In the genomic region with DNA sequence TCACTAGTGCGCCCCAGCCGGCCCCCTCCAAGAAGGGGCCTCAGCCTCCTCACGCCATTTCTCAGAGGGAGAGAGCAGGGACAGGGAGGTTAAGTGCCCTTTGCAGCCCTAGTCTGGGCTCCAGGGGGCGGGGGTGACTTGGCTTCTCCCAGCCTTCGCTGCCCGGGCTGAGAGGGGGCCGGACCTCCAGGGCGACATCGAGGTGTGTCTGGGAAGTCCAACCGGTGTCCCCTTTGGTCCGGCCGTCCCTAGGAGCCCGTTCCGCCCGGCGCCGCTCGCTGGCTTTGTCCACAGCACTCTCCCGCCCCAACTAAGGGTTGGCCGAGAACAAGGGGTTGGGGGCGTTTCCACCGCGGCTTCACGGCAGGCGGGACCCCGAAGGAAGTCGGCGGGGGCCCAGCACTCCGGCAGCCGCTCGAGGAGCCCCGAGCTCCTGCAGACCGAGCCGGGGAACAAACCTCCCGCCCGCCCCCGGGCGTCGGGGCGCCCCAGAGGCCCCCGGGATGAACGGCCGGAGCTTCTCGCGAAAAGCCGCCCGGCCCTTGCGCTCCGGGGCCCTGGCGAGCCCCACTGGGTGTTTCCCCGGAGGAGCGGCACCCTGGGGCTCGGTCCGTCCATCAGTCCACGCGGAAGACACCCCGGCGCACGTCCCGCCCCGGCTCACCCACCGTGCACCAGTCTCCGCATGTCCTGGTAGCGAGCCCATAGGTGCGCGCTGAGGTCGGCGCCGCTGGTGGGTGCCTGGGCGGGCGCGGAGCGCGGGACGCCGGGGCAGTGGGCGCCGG, we compare ENCODE assay signal across 8 cellular contexts. TPM values are rescaled to one million over a fixed set of nuclear protein-coding genes. Genes with fewer than 3 reads are reported as not detected.
A peak's percentile ranks its signal among the peaks of the same experiment; 100 is the strongest.
DNase-seq lines count a peak whose midpoint lies in the region; ATAC-seq and TF ChIP-seq lines count a peak whose summit lies in the region.

No MANE protein-coding gene starts in this region.

- DNase-seq in GM03348 (ENCODE audit: low spot score) = peak; percentile 70
- no peak for DNase-seq in Jurkat, Clone E6-1 (ENCODE audit: low read depth, low spot score)
- DNase-seq in activated naive CD4-positive, alpha-beta T cell treated with anti-CD3 and anti-CD28 coated beads, Interleukin-2, amount 50 U/mL, for 72 hours (ENCODE audit: low spot score in 2 of 2) = peak; percentile 30 to 61
- peak; percentile 60 for DNase-seq in left ventricle myocardium superior
- DNase-seq in sigmoid colon = peak; percentile 75
- no peak for DNase-seq in SHP77 treated with DMSO at 0.1 percent for 48 hours (lab: John Stamatoyannopoulos, UW)

- peaks cover 0 to 52% (median 41%) of the 10 kb centered on the region in 4 donors for H3K4me1 ChIP-seq in sigmoid colon

- TF ChIP-seq POLR2A in sigmoid colon (IDR thresholded peaks at IDR 0.05) = no peak

- peak overlapping the region; percentile 64 for H3K4me3 ChIP-seq in Jurkat, Clone E6-1 (ENCODE audit: low read length)
- H3K4me3 ChIP-seq in sigmoid colon = peak overlapping the region; percentile 39 to 64 (median 60)

- H3K36me3 Mint-ChIP-seq in activated naive CD4-positive, alpha-beta T cell treated with anti-CD3 and anti-CD28 coated beads, Interleukin-2, amount 50 U/mL, for 72 hours = peaks cover 15 to 17% of the 10 kb centered on the region in 2 donors

- TF ChIP-seq EP300 in sigmoid colon (IDR thresholded peaks at IDR 0.05) = no peak

- no peaks in the 10 kb centered on the region for H3K9me3 Mint-ChIP-seq in activated naive CD4-positive, alpha-beta T cell treated with anti-CD3 and anti-CD28 coated beads, Interleukin-2, amount 50 U/mL, for 72 hours

- H3K9me3 ChIP-seq in sigmoid colon = no peaks in the 10 kb centered on the region

- H3K27ac Mint-ChIP-seq in activated naive CD4-positive, alpha-beta T cell treated with anti-CD3 and anti-CD28 coated beads, Interleukin-2, amount 50 U/mL, for 72 hours = peak overlapping the region in 1 of 2 donors; percentile 36

- ATAC-seq in activated naive CD4-positive, alpha-beta T cell treated with anti-CD3 and anti-CD28 coated beads, Interleukin-2, amount 50 U/mL, for 72 hours = peak in 1 of 2 donors; percentile 1
- ATAC-seq in left ventricle myocardium superior = no peak
- no peak for ATAC-seq in GM18858 (IDR thresholded peaks at IDR 0.05; ENCODE audit: unreplicated experiment)
- ATAC-seq in GM21367 (IDR thresholded peaks at IDR 0.05; ENCODE audit: unreplicated experiment) = no peak

- no peak for TF ChIP-seq CTCF in sigmoid colon (IDR thresholded peaks at IDR 0.05)

- intact Hi-C loops in left ventricle myocardium superior (cut with micrococcal nuclease) (no loop called here), sigmoid colon (cut with DNase I) (loop anchor here (5.0 kb wide), 1 partner anchor 76 kb away; a partner anchor contains a TSS)

- WGBS in sigmoid colon, 2 donors = 3% methylated on average over 78 of the region's 78 CpGs

- H3K36me3 ChIP-seq in sigmoid colon = peaks cover 0 to 9% (median 4%) of the 10 kb centered on the region in 4 donors

- peak overlapping the region; percentile 45 to 65 (median 62) for H3K27ac ChIP-seq in sigmoid colon

- no peaks in the 10 kb centered on the region for H3K27me3 ChIP-seq in sigmoid colon

RNA-seq across cellular contexts. Expression of a gene that starts 0.6 kb away (rescaled TPM):
- polyA plus RNA-seq in Jurkat, Clone E6-1 (2012; ENCODE audit: insufficient read depth, insufficient read length) = 215 TPM
- total RNA-seq in activated naive CD4-positive, alpha-beta T cell treated with anti-CD3 and anti-CD28 coated beads, Interleukin-2, amount 50 U/mL, for 72 hours = 10 to 100 TPM; 26.5 to 30.6 TPM
- total RNA-seq in left ventricle myocardium superior (68.3 TPM), sigmoid colon (10 to 100 TPM; 13.8 to 23.7 (median 17.3) TPM)
- 10 to 100 TPM in 2 of 3 donors, 1 to 10 TPM in 1; 9.0 to 32.8 (median 12.9) TPM for polyA plus RNA-seq in sigmoid colon

RNA-seq across cellular contexts. Expression of a gene that starts 3.4 kb away (rescaled TPM):
- polyA plus RNA-seq in Jurkat, Clone E6-1 (2012; ENCODE audit: insufficient read depth, insufficient read length) = 30.6 TPM
- total RNA-seq in activated naive CD4-positive, alpha-beta T cell treated with anti-CD3 and anti-CD28 coated beads, Interleukin-2, amount 50 U/mL, for 72 hours = 10 to 100 TPM; 14.1 to 16.8 TPM
- total RNA-seq in left ventricle myocardium superior (58.7 TPM), sigmoid colon (1 to 10 TPM in 3 of 4 donors, under 1 TPM in 1; 0.54 to 2.9 (median 1.9) TPM)
- 10 to 100 TPM in 2 of 3 donors, 1 to 10 TPM in 1; 7.8 to 15.6 (median 11.8) TPM for polyA plus RNA-seq in sigmoid colon

RNA-seq across cellular contexts. Expression of a gene that starts 37.9 kb away (rescaled TPM):
- not detected for polyA plus RNA-seq in Jurkat, Clone E6-1 (2012; ENCODE audit: insufficient read depth, insufficient read length)
- total RNA-seq in activated naive CD4-positive, alpha-beta T cell treated with anti-CD3 and anti-CD28 coated beads, Interleukin-2, amount 50 U/mL, for 72 hours = under 1 TPM in 1 of 2 donors, not detected in 1; 0.36 TPM
- total RNA-seq in left ventricle myocardium superior (69.7 TPM), sigmoid colon (100 to 1,000 TPM in 3 of 4 donors, 10 to 100 TPM in 1; 92.0 to 138 (median 120) TPM)
- polyA plus RNA-seq in sigmoid colon = 10 to 100 TPM; 18.0 to 63.0 (median 58.5) TPM

Comparison
In these comparisons a context has a peak if more than half of its experiments do, and no peak if none do; other contexts are left out.
1. DNase-seq: peak in GM03348 (single experiment), activated naive CD4-positive, alpha-beta T cell treated with anti-CD3 and anti-CD28 coated beads, Interleukin-2, amount 50 U/mL, for 72 hours (2 of 2), left ventricle myocardium superior (single experiment) and sigmoid colon (single experiment); none in Jurkat, Clone E6-1 (single experiment) and SHP77 treated with DMSO at 0.1 percent for 48 hours (single experiment).
2. RNA of a gene that starts 37.9 kb away (total RNA-seq): 92.0 to 138 TPM in sigmoid colon and 69.7 TPM in left ventricle myocardium superior (single experiment); 0.36 TPM in activated naive CD4-positive, alpha-beta T cell treated with anti-CD3 and anti-CD28 coated beads, Interleukin-2, amount 50 U/mL, for 72 hours; every median in the first group is over 10 times any median in the second.